Comparison of ENCODE assay signal across 10 cellular contexts in genomic region chr10:8133146-8133545, GRCh38.
DNase-seq lines count a peak whose midpoint lies in the region; ATAC-seq, FAIRE-seq and TF ChIP-seq lines count a peak whose summit lies in the region.
"Had no signal": no experiment of that assay in that cellular context is flagged by ENCODE, and none has a peak within 500 bp of the region (broad histone marks: within the 10 kb centered on the region; RNA-seq: fewer than 3 reads in every experiment).

No MANE protein-coding gene starts in this region.

- peak overlapping the region; percentile 84 for H3K27ac Mint-ChIP-seq in activated T-helper 2 cell treated with anti-CD3 and anti-CD28 coated beads, Interferon-gamma antibody, Interleukin-2, Interleukin-4, amounts not matched to agents 10 μg/mL and 5 μg/mL and 100 μg/mL, durations not matched to agents 14 hours and 24 hours and 36 hours
- H3K27ac Mint-ChIP-seq: effector memory CD8-positive, alpha-beta T cell had no signal

- H3K27me3 Mint-ChIP-seq in activated T-helper 2 cell treated with anti-CD3 and anti-CD28 coated beads, Interferon-gamma antibody, Interleukin-2, Interleukin-4, amounts not matched to agents 10 μg/mL and 5 μg/mL and 100 μg/mL, durations not matched to agents 14 hours and 24 hours and 36 hours (ENCODE audit: low read depth), result no peaks in the 10 kb centered on the region

- no peaks in the 10 kb centered on the region for H3K36me3 ChIP-seq in aorta (ENCODE audit: control insufficient read depth in 1 of 2, insufficient read depth in 2 of 2, low read length in 1 of 2)

- intact Hi-C loops in activated T-helper 2 cell treated with anti-CD3 and anti-CD28 coated beads, Interferon-gamma antibody, Interleukin-2, Interleukin-4, amounts not matched to agents 10 μg/mL and 5 μg/mL and 100 μg/mL, durations not matched to agents 14 hours and 24 hours and 36 hours (cut with micrococcal nuclease), result loop anchor here (1.0 to 5.0 kb wide), 9 partner anchors 49 to 959 kb away; no protein-coding TSS in a partner anchor
- intact Hi-C loops in Right ventricle myocardium superior (cut with DNase I), result no loop called here
- intact Hi-C loops in right cardiac atrium (cut with DNase I), result no loop called here
- intact Hi-C loops in aorta (cut with DNase I), result no loop called here

- H3K4me1 Mint-ChIP-seq in activated T-helper 2 cell treated with anti-CD3 and anti-CD28 coated beads, Interferon-gamma antibody, Interleukin-2, Interleukin-4, amounts not matched to agents 10 μg/mL and 5 μg/mL and 100 μg/mL, durations not matched to agents 14 hours and 24 hours and 36 hours (ENCODE audit: low read depth), result peaks cover 74% of the 10 kb centered on the region

- H3K9me3 Mint-ChIP-seq in activated T-helper 2 cell treated with anti-CD3 and anti-CD28 coated beads, Interferon-gamma antibody, Interleukin-2, Interleukin-4, amounts not matched to agents 10 μg/mL and 5 μg/mL and 100 μg/mL, durations not matched to agents 14 hours and 24 hours and 36 hours, result no peaks in the 10 kb centered on the region
- H3K9me3 Mint-ChIP-seq: effector memory CD8-positive, alpha-beta T cell had no signal

- ATAC-seq in GM21360 (IDR thresholded peaks at IDR 0.05; ENCODE audit: unreplicated experiment), result peak; percentile 62
- peak; percentile 49 for ATAC-seq in HG03442 (IDR thresholded peaks at IDR 0.05; ENCODE audit: unreplicated experiment)
- ATAC-seq in Right ventricle myocardium superior (ENCODE audit: poor library complexity), result no peak
- no peak for ATAC-seq in right cardiac atrium
- no peak for ATAC-seq in aorta (ENCODE audit: low FRiP score)
- ATAC-seq: effector memory CD8-positive, alpha-beta T cell; Panc1 had no signal

- peak; percentile 98 for FAIRE-seq in GM12892 (lab: Jason Lieb, UNC)

- H3K27ac ChIP-seq in right cardiac atrium (ENCODE audit: low read length) (no peak overlapping the region), aorta (ENCODE audit: low read depth in 1 of 2, low read length in 2 of 2) (no peak overlapping the region)

- H3K27me3 ChIP-seq in right cardiac atrium (ENCODE audit: control insufficient read depth, insufficient read depth) (no peaks in the 10 kb centered on the region), aorta (ENCODE audit: control insufficient read depth in 1 of 2, insufficient read depth in 2 of 2, low read length in 1 of 2) (no peaks in the 10 kb centered on the region)

- TF ChIP-seq POLR2A in GM12892 (IDR thresholded peaks at IDR 0.05; ENCODE audit: low read depth, low read length), result no peak

- H3K4me1 ChIP-seq in right cardiac atrium (ENCODE audit: control insufficient read depth, insufficient read depth, low read length) (no peaks in the 10 kb centered on the region), aorta (ENCODE audit: control insufficient read depth in 1 of 2, insufficient read depth in 2 of 2, low read length in 2 of 2) (no peaks in the 10 kb centered on the region)

- peak overlapping the region; percentile 74 for H3K4me3 Mint-ChIP-seq in activated T-helper 2 cell treated with anti-CD3 and anti-CD28 coated beads, Interferon-gamma antibody, Interleukin-2, Interleukin-4, amounts not matched to agents 10 μg/mL and 5 μg/mL and 100 μg/mL, durations not matched to agents 14 hours and 24 hours and 36 hours (ENCODE audit: low read depth)
- H3K4me3 Mint-ChIP-seq: effector memory CD8-positive, alpha-beta T cell had no signal

- H3K4me3 ChIP-seq in right cardiac atrium (ENCODE audit: low read length) (no peak overlapping the region), aorta (ENCODE audit: low read length in 2 of 2) (no peak overlapping the region)

- WGBS in right cardiac atrium, result 74% methylated on average over 8 of the region's 8 CpGs
- WGBS in aorta, 2 donors, result 82% methylated on average over 8 of the region's 8 CpGs

- no peaks in the 10 kb centered on the region for H3K9me3 ChIP-seq in right cardiac atrium (ENCODE audit: control insufficient read depth, low read length)
- no peaks in the 10 kb centered on the region for H3K9me3 ChIP-seq in aorta (ENCODE audit: control insufficient read depth, low read length)

- DNase-seq in GM12892 (ENCODE audit: insufficient read length), result peak; percentile 23
- DNase-seq in activated T-helper 2 cell treated with anti-CD3 and anti-CD28 coated beads, Interferon-gamma antibody, Interleukin-2, Interleukin-4, amounts not matched to agents 10 μg/mL and 5 μg/mL and 100 μg/mL, durations not matched to agents 14 hours and 24 hours and 36 hours (ENCODE audit: low spot score), result peak; percentile 64
- no peak for DNase-seq in AG08396 (ENCODE audit: low spot score)
- DNase-seq in Right ventricle myocardium superior, result no peak
- no peak for DNase-seq in right cardiac atrium
- DNase-seq in aorta, result no peak
- DNase-seq: effector memory CD8-positive, alpha-beta T cell had no signal

- H3K36me3 Mint-ChIP-seq in activated T-helper 2 cell treated with anti-CD3 and anti-CD28 coated beads, Interferon-gamma antibody, Interleukin-2, Interleukin-4, amounts not matched to agents 10 μg/mL and 5 μg/mL and 100 μg/mL, durations not matched to agents 14 hours and 24 hours and 36 hours (ENCODE audit: low read depth), result peaks cover 9% of the 10 kb centered on the region

Comparison
In these comparisons a context has a peak if more than half of its experiments do, and no peak if none do; other contexts are left out.
1. DNase-seq: peak in GM12892 (single experiment) and activated T-helper 2 cell treated with anti-CD3 and anti-CD28 coated beads, Interferon-gamma antibody, Interleukin-2, Interleukin-4, amounts not matched to agents 10 μg/mL and 5 μg/mL and 100 μg/mL, durations not matched to agents 14 hours and 24 hours and 36 hours (single experiment); none in AG08396 (single experiment), Right ventricle myocardium superior (single experiment), right cardiac atrium (0 of 3) and aorta (0 of 2).
2. ATAC-seq: peak in GM21360 (single experiment) and HG03442 (single experiment); none in Right ventricle myocardium superior (single experiment), right cardiac atrium (0 of 2) and aorta (single experiment).